Comparison of ENCODE assay signal across 1 cellular context in genomic region chr4:89111833-89112563, GRCh38.
TF ChIP-seq lines count a peak whose summit lies in the region.

No MANE protein-coding gene starts in this region.

TF ChIP-seq in HepG2, 621 proteins besides CTCF, POLR2A, EP300 and RAD21 (continued from another document and continues in another):
- TF ChIP-seq PAXIP1 (CRISPR knock-in tag; conservative IDR thresholded peaks at IDR 0.05) (peak; percentile 81), ARNTL (CRISPR knock-in tag; IDR thresholded peaks at IDR 0.05) (0 out of 2 replicates have a peak, but pooled peaks have one; percentile 44), ZNF784 (CRISPR knock-in tag; IDR thresholded peaks at IDR 0.05; ENCODE audit: borderline replicate concordance) (no peak), PLRG1 (conservative IDR thresholded peaks at IDR 0.05) (no peak), ZSCAN30 (CRISPR knock-in tag; IDR thresholded peaks at IDR 0.05) (0 out of 2 replicates have a peak, but pooled peaks have one; percentile 0), XBP1 (CRISPR knock-in tag; IDR thresholded peaks at IDR 0.05) (no peak), SIX1 (CRISPR knock-in tag; IDR thresholded peaks at IDR 0.05; ENCODE audit: borderline replicate concordance) (peak; percentile 59; the same call in 1 of the 2 replicates), TFE3 (CRISPR knock-in tag; IDR thresholded peaks at IDR 0.05) (peak; percentile 74), HOXA5 (CRISPR knock-in tag; IDR thresholded peaks at IDR 0.05) (no peak; the same call in 1 of the 2 replicates), ZNF512B (CRISPR knock-in tag; IDR thresholded peaks at IDR 0.05; ENCODE audit: borderline replicate concordance) (no peak; the same call in 1 of the 2 replicates), KAT7 (CRISPR knock-in tag; IDR thresholded peaks at IDR 0.05; ENCODE audit: borderline replicate concordance) (0 out of 2 replicates have a peak, but pooled peaks have one; percentile 3), ZNF329 (CRISPR knock-in tag; IDR thresholded peaks at IDR 0.05; ENCODE audit: low read depth) (no peak), ZNF12 (CRISPR knock-in tag; IDR thresholded peaks at IDR 0.05) (peak; percentile 82), CENPBD1 (CRISPR knock-in tag; IDR thresholded peaks at IDR 0.05; ENCODE audit: borderline replicate concordance, low read depth) (no peak), NRL (CRISPR knock-in tag; IDR thresholded peaks at IDR 0.05; ENCODE audit: borderline replicate concordance) (no peak), NONO (IDR thresholded peaks at IDR 0.05) (no peak), NONO (CRISPR knock-in tag; conservative IDR thresholded peaks at IDR 0.05) (0 out of 2 replicates have a peak, but pooled peaks have one; percentile 34), ZNF354B (CRISPR knock-in tag; IDR thresholded peaks at IDR 0.05) (no peak), MAFK (conservative IDR thresholded peaks at IDR 0.05 in 1 of 2, IDR thresholded peaks at IDR 0.05 in 1 of 2; ENCODE audit: low read length in 2 of 2) (no peak), SIX4 (CRISPR knock-in tag; IDR thresholded peaks at IDR 0.05) (peak; percentile 77; the same call in 1 of the 2 replicates), FIP1L1 (IDR thresholded peaks at IDR 0.05; ENCODE audit: borderline replicate concordance, insufficient read depth, low read depth, low read length) (no peak), SALL1 (CRISPR knock-in tag; IDR thresholded peaks at IDR 0.05) (peak; percentile 82), SNAI1 (CRISPR knock-in tag; IDR thresholded peaks at IDR 0.05; ENCODE audit: borderline replicate concordance) (peak; percentile 62; the same call in 1 of the 2 replicates), AGO1 (IDR thresholded peaks at IDR 0.05; ENCODE audit: low read depth, low read length, poor library complexity, severe bottlenecking) (no peak), SOX13 (IDR thresholded peaks at IDR 0.05) (peak; percentile 88), SOX13 (CRISPR knock-in tag; conservative IDR thresholded peaks at IDR 0.05 in 1 of 2, IDR thresholded peaks at IDR 0.05 in 1 of 2) (peak in 1 of 2 experiments; percentile 98; a peak in 2 of 4 replicates), ZNF772 (CRISPR knock-in tag; IDR thresholded peaks at IDR 0.05) (no peak; the same call in 1 of the 2 replicates), ZNF576 (CRISPR knock-in tag; IDR thresholded peaks at IDR 0.05) (no peak), ERF (CRISPR knock-in tag; IDR thresholded peaks at IDR 0.05) (peak; percentile 46; the same call in 1 of the 2 replicates), TERF1 (CRISPR knock-in tag; IDR thresholded peaks at IDR 0.05) (no peak), HNRNPH1 (optimal IDR thresholded peaks at IDR 0.05; ENCODE audit: low read depth, low read length) (no peak), ZNF639 (CRISPR knock-in tag; conservative IDR thresholded peaks at IDR 0.05) (no peak), PHF8 (CRISPR knock-in tag; IDR thresholded peaks at IDR 0.05) (no peak), ELF3 (CRISPR knock-in tag; IDR thresholded peaks at IDR 0.05) (peak; percentile 88), ELK4 (CRISPR knock-in tag; IDR thresholded peaks at IDR 0.05; ENCODE audit: borderline replicate concordance) (no peak), ZNF773 (CRISPR knock-in tag; IDR thresholded peaks at IDR 0.05; ENCODE audit: borderline replicate concordance) (no peak), ZNF674 (CRISPR knock-in tag; IDR thresholded peaks at IDR 0.05; ENCODE audit: low read depth) (no peak), ZFP91 (CRISPR knock-in tag; IDR thresholded peaks at IDR 0.05; ENCODE audit: borderline replicate concordance) (no peak; the same call in 1 of the 2 replicates), TSC22D2 (CRISPR knock-in tag; IDR thresholded peaks at IDR 0.05; ENCODE audit: borderline replicate concordance) (0 out of 2 replicates have a peak, but pooled peaks have one; percentile 43), ZNF260 (CRISPR knock-in tag; IDR thresholded peaks at IDR 0.05; ENCODE audit: borderline replicate concordance, low read depth) (no peak), ZNF550 (CRISPR knock-in tag; IDR thresholded peaks at IDR 0.05; ENCODE audit: borderline replicate concordance) (no peak), MEIS2 (CRISPR knock-in tag; IDR thresholded peaks at IDR 0.05) (0 out of 2 replicates have a peak, but pooled peaks have one; percentile 58), ZNF598 (CRISPR knock-in tag; IDR thresholded peaks at IDR 0.05; ENCODE audit: borderline replicate concordance) (no peak), KDM3A (CRISPR knock-in tag; IDR thresholded peaks at IDR 0.05; ENCODE audit: low read depth) (no peak), NFKB2 (CRISPR knock-in tag; IDR thresholded peaks at IDR 0.05; ENCODE audit: borderline replicate concordance) (no peak), ZNF557 (CRISPR knock-in tag; IDR thresholded peaks at IDR 0.05) (0 out of 2 replicates have a peak, but pooled peaks have one; percentile 33), LCORL (IDR thresholded peaks at IDR 0.05) (no peak), LCORL (CRISPR knock-in tag; IDR thresholded peaks at IDR 0.05) (peak; percentile 49; the same call in 1 of the 2 replicates), ATF7 (IDR thresholded peaks at IDR 0.05) (0 out of 2 replicates have a peak, but pooled peaks have one; percentile 17), ATF7 (CRISPR knock-in tag; IDR thresholded peaks at IDR 0.05) (no peak; the same call in 1 of the 2 replicates), ZNF605 (CRISPR knock-in tag; IDR thresholded peaks at IDR 0.05) (no peak), THAP8 (CRISPR knock-in tag; IDR thresholded peaks at IDR 0.05; ENCODE audit: borderline replicate concordance) (no peak), MIXL1 (CRISPR knock-in tag; IDR thresholded peaks at IDR 0.05) (peak; percentile 71)
